In the genomic region with DNA sequence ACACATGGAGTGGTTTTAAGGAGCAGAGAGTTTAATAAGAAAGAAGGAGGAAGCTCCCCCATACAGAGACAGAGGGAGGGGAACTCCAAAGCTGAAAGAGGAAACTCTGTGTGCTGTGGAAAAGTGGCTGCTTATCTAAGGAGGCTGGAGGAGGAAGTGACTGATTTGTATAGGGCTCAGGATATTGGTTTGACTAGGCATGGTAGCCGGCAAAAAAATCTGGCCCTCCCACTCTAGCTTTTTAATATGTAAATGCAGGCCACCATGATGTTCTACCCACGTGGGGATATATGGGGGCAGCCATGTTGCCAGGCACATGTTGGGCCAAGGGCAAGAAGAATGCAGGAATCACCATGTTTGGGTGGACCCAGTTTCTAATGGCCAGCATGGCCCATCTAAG, we compare ENCODE assay signal across 13 cellular contexts.
DNase-seq lines count a peak whose midpoint lies in the region; ATAC-seq, FAIRE-seq and TF ChIP-seq lines count a peak whose summit lies in the region.
"Had no signal": no experiment of that assay in that cellular context is flagged by ENCODE, and none has a peak within 500 bp of the region (broad histone marks: within the 10 kb centered on the region; RNA-seq: fewer than 3 reads in every experiment).

No MANE protein-coding gene starts in this region.

- H3K36me3 ChIP-seq in heart left ventricle (no peaks in the 10 kb centered on the region), upper lobe of right lung (no peaks in the 10 kb centered on the region), sigmoid colon (no peaks in the 10 kb centered on the region)

- intact Hi-C loops in heart left ventricle (cut with DNase I), result no loop called here
- intact Hi-C loops in cardiac septum (cut with DNase I), result no loop called here
- intact Hi-C loops in upper lobe of right lung (cut with DNase I), result no loop called here
- intact Hi-C loops in sigmoid colon (cut with DNase I), result no loop called here

- ATAC-seq in heart left ventricle (peak in 3 of 4 donors; percentile 34 to 81 (median 57)), HG03045 (IDR thresholded peaks at IDR 0.05; ENCODE audit: unreplicated experiment) (peak; percentile 41), upper lobe of right lung (peak; percentile 91), GM21825 (IDR thresholded peaks at IDR 0.05; ENCODE audit: unreplicated experiment) (no peak)
- ATAC-seq: left colon had no signal

- TF ChIP-seq EP300 in sigmoid colon (IDR thresholded peaks at IDR 0.05), result no peak

- H3K4me1 ChIP-seq in heart left ventricle (peaks cover 0 to 13% (median 0%) of the 10 kb centered on the region in 12 donors), upper lobe of right lung (no peaks in the 10 kb centered on the region), sigmoid colon (peaks cover 0 to 7% (median 5%) of the 10 kb centered on the region in 4 donors)

- no peak for TF ChIP-seq POLR2A in heart left ventricle (IDR thresholded peaks at IDR 0.05)
- TF ChIP-seq POLR2A in sigmoid colon (IDR thresholded peaks at IDR 0.05), result no peak

- H3K4me3 ChIP-seq in heart left ventricle (no peak overlapping the region), upper lobe of right lung (no peak overlapping the region), sigmoid colon (no peak overlapping the region)

- DNase-seq in heart left ventricle (no peak), cardiac septum (ENCODE audit: low spot score) (no peak), SKM-1 (lab: John Stamatoyannopoulos, UW; ENCODE audit: unreplicated experiment) (peak; percentile 72), upper lobe of right lung (no peak), frontal cortex (ENCODE audit: low spot score in 2 of 2) (no peak), sigmoid colon (no peak)
- DNase-seq: foreskin melanocyte; left colon; NCI-H1092 treated with DMSO at 0.1 percent for 48 hours; stimulated activated CD4-positive, alpha-beta T cell treated with anti-CD3 and anti-CD28 coated beads, Interleukin-4, amount 100 ng/mL, for 4 hours had no signal

- TF ChIP-seq CTCF in heart left ventricle (IDR thresholded peaks at IDR 0.05), result no peak
- no peak for TF ChIP-seq CTCF in upper lobe of right lung (IDR thresholded peaks at IDR 0.05)
- TF ChIP-seq CTCF in sigmoid colon (IDR thresholded peaks at IDR 0.05), result no peak

- H3K9me3 ChIP-seq in heart left ventricle, result no peaks in the 10 kb centered on the region
- no peaks in the 10 kb centered on the region for H3K9me3 ChIP-seq in upper lobe of right lung
- H3K9me3 ChIP-seq in sigmoid colon, result no peaks in the 10 kb centered on the region

- no peak for FAIRE-seq in frontal cortex (lab: Jason Lieb, UNC)
- FAIRE-seq: colon had no signal

- peak overlapping the region in 1 of 12 donors; percentile 43 for H3K27ac ChIP-seq in heart left ventricle
- no peak overlapping the region for H3K27ac ChIP-seq in upper lobe of right lung
- no peak overlapping the region for H3K27ac ChIP-seq in sigmoid colon

- 49 to 76% (median 60%) methylated on average over 2 of the region's 2 CpGs for WGBS in heart left ventricle, 4 donors
- 52 to 76% methylated on average over 2 of the region's 2 CpGs for WGBS in sigmoid colon, 2 donors

- no peaks in the 10 kb centered on the region for H3K27me3 ChIP-seq in heart left ventricle
- no peaks in the 10 kb centered on the region for H3K27me3 ChIP-seq in upper lobe of right lung
- no peaks in the 10 kb centered on the region for H3K27me3 ChIP-seq in sigmoid colon
